In the genomic region with DNA sequence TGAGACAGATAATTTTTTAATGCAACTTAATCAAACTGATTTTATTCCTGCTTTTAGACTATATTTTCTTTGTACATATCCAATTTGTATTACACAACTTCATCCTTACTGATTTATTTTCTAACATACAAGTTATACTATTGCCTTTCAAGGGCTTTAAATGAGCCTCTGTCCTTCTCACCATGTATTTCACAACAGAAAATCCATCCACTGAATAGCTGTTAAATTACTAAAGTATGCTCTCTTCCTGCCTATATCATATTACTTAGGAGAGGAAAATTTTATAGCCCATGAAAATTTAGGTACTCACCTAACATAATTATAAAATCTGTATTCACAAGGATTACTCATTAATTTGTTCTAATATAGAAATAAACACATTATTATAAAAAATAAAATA, we compare ENCODE assay signal across 20 cellular contexts.
DNase-seq lines count a peak whose midpoint lies in the region; ATAC-seq and TF ChIP-seq lines count a peak whose summit lies in the region.
"Had no signal": no experiment of that assay in that cellular context is flagged by ENCODE, and none has a peak within 500 bp of the region (broad histone marks: within the 10 kb centered on the region; RNA-seq: fewer than 3 reads in every experiment).

No MANE protein-coding gene starts in this region.

- H3K27me3 ChIP-seq in A673 (replicated peaks; ENCODE audit: insufficient read depth, low read depth, low read length, poor library complexity) (no peaks in the 10 kb centered on the region), PC-3 (ENCODE audit: low read length) (no peaks in the 10 kb centered on the region), GM23338 (ENCODE audit: insufficient read depth) (no peaks in the 10 kb centered on the region)

- H3K79me2 ChIP-seq in PC-3 (ENCODE audit: low read length): no peaks in the 10 kb centered on the region
- H3K79me2 ChIP-seq in GM23338 (replicated peaks; ENCODE audit: insufficient read depth): no peaks in the 10 kb centered on the region

- no peaks in the 10 kb centered on the region for H3K9me3 Mint-ChIP-seq in GM23338

- ATAC-seq in PC-3: peak; percentile 58
- no peak for ATAC-seq in HG03457 (IDR thresholded peaks at IDR 0.05; ENCODE audit: unreplicated experiment)
- ATAC-seq in GM23338: no peak
- ATAC-seq: HCT116, K562 had no signal

- no peak overlapping the region for H3K9ac ChIP-seq in PC-3 (ENCODE audit: low read length)

- H3K4me1 Mint-ChIP-seq in GM23338: peaks cover 14% of the 10 kb centered on the region; the same call in 2 of the 3 replicates
- H3K4me1 Mint-ChIP-seq: CD4-positive, CD25-positive, alpha-beta regulatory T cell had no signal

- peak; percentile 44 for DNase-seq in A673 (ENCODE audit: low spot score)
- DNase-seq in HCEC 1CT: peak; percentile 35
- no peak for DNase-seq in PC-3
- peak; percentile 52 for DNase-seq in fibroblast of peridontal ligament (ENCODE audit: extremely low read depth)
- DNase-seq in middle frontal gyrus (ENCODE audit: extremely low spot score, low spot score): no peak
- no peak for DNase-seq in GM23338 (ENCODE audit: low spot score)
- DNase-seq: CD4-positive, CD25-positive, alpha-beta regulatory T cell; COR-L47; DMS 273 treated with DMSO at 0.1 percent for 48 hours; DMS79 treated with DMSO at 0.1 percent for 48 hours; MM.1S; NCI-H1048; NCI-H1436 treated with DMSO at 0.1 percent for 48 hours; NCI-H1930; NCI-H446 treated with DMSO at 0.1 percent for 48 hours; NCI-H82; Right ventricle myocardium superior had no signal

- H2AFZ ChIP-seq in PC-3 (ENCODE audit: low read length): no peak overlapping the region
- no peak overlapping the region for H2AFZ ChIP-seq in GM23338

- no peaks in the 10 kb centered on the region; the same call in 2 of the 3 replicates for H3K36me3 Mint-ChIP-seq in GM23338 (ENCODE audit: low read depth)
- H3K36me3 Mint-ChIP-seq: CD4-positive, CD25-positive, alpha-beta regulatory T cell had no signal

- H3K4me1 ChIP-seq in A673 (ENCODE audit: insufficient read depth, low read length, poor library complexity, severe bottlenecking) (peaks cover 9% of the 10 kb centered on the region), PC-3 (ENCODE audit: insufficient read depth, low read length) (peaks cover 14% of the 10 kb centered on the region), GM23338 (ENCODE audit: insufficient read depth) (peaks cover 22% of the 10 kb centered on the region)

- no peaks in the 10 kb centered on the region for H3K27me3 Mint-ChIP-seq in GM23338 (ENCODE audit: insufficient read depth, low read depth, poor library complexity)
- H3K27me3 Mint-ChIP-seq: CD4-positive, CD25-positive, alpha-beta regulatory T cell had no signal

- no peak for TF ChIP-seq CTCF in A673 (conservative IDR thresholded peaks at IDR 0.05; ENCODE audit: low read depth, low read length)
- no peak for TF ChIP-seq CTCF in PC-3 (conservative IDR thresholded peaks at IDR 0.05; ENCODE audit: low read depth, low read length)
- TF ChIP-seq CTCF in GM23338 (conservative IDR thresholded peaks at IDR 0.05; ENCODE audit: low read depth in 2 of 2): no peak

- H3K27ac ChIP-seq in A673 (ENCODE audit: low read depth, low read length, poor library complexity, severe bottlenecking): no peak overlapping the region
- H3K27ac ChIP-seq in PC-3 (ENCODE audit: low read length): no peak overlapping the region
- H3K27ac ChIP-seq in GM23338 (ENCODE audit: low read depth): no peak overlapping the region

- H3K36me3 ChIP-seq in A673 (ENCODE audit: insufficient read depth, low read length, poor library complexity, severe bottlenecking) (no peaks in the 10 kb centered on the region), PC-3 (ENCODE audit: low read depth, low read length) (no peaks in the 10 kb centered on the region), GM23338 (ENCODE audit: insufficient read depth) (no peaks in the 10 kb centered on the region)

- POLR2A ChIA-PET in A673 (lab: Charles Lee; ENCODE audit: low non-redundant PET): interaction anchor here (0.5 kb wide), 1 partner anchor 225 kb away, joined by 3 read pairs; no protein-coding TSS in a partner anchor
- POLR2A ChIA-PET in PC-3 (lab: Charles Lee; ENCODE audit: unreplicated experiment): no interaction called here

- no peak overlapping the region for H3K4me3 ChIP-seq in A673 (ENCODE audit: low read depth, low read length, poor library complexity, severe bottlenecking)
- no peak overlapping the region for H3K4me3 ChIP-seq in PC-3 (ENCODE audit: low read length)
- no peak overlapping the region for H3K4me3 ChIP-seq in GM23338
- H3K4me3 ChIP-seq: K562 had no signal

- BruUV-seq in A673 (replicated peaks; lab: Mats Ljungman, UMichigan) (no TSS peak), PC-3 (replicated peaks; lab: Mats Ljungman, UMichigan) (no TSS peak)

- no peaks in the 10 kb centered on the region for H3K9me3 ChIP-seq in A673 (ENCODE audit: low read depth, low read length, poor library complexity, severe bottlenecking)
- H3K9me3 ChIP-seq in PC-3 (ENCODE audit: low read length): no peaks in the 10 kb centered on the region

- H3K4me2 ChIP-seq in PC-3 (ENCODE audit: low read length) (no peak overlapping the region), GM23338 (no peak overlapping the region)

- CTCF ChIA-PET in A673 (lab: Charles Lee): no interaction called here
- CTCF ChIA-PET in PC-3 (lab: Charles Lee): no interaction called here

- H4K20me1 ChIP-seq in PC-3 (ENCODE audit: low read length) (no peaks in the 10 kb centered on the region), GM23338 (replicated peaks; ENCODE audit: insufficient read depth) (no peaks in the 10 kb centered on the region)

- H3K4me3 Mint-ChIP-seq in GM23338: no peak overlapping the region
- H3K4me3 Mint-ChIP-seq: CD4-positive, CD25-positive, alpha-beta regulatory T cell had no signal

- H3K9me2 ChIP-seq in PC-3 (replicated peaks; ENCODE audit: low read length): no peaks in the 10 kb centered on the region; the same call in none of the 2 replicates
- H3K9me2 ChIP-seq in GM23338 (ENCODE audit: insufficient read depth): no peaks in the 10 kb centered on the region

- H3F3A ChIP-seq in PC-3 (ENCODE audit: low read length, unreplicated experiment) (peaks cover under 1% of the 10 kb centered on the region), GM23338 (replicated peaks; ENCODE audit: low read depth) (no peaks in the 10 kb centered on the region)

- intact Hi-C loops in A673 (cut with micrococcal nuclease; ENCODE audit: unreplicated experiment) (no loop called here), PC-3 (cut with micrococcal nuclease) (loop anchor here (10.0 kb wide), 1 partner anchor 51 kb away; no protein-coding TSS in a partner anchor)

- no peak overlapping the region for H3K27ac Mint-ChIP-seq in GM23338
- H3K27ac Mint-ChIP-seq: CD4-positive, CD25-positive, alpha-beta regulatory T cell had no signal

TF ChIP-seq in GM23338, 12 proteins besides CTCF, POLR2A, EP300 and RAD21 (continues in another document):
- no peak for TF ChIP-seq NANOG (IDR thresholded peaks at IDR 0.05; ENCODE audit: borderline replicate concordance)
- no peak for TF ChIP-seq STAT1 (IDR thresholded peaks at IDR 0.05; ENCODE audit: unreplicated experiment)

Comparison
In these comparisons a context has a peak if more than half of its experiments do, and no peak if none do; other contexts are left out.
1. DNase-seq: peak in A673 (single experiment), HCEC 1CT (single experiment) and fibroblast of peridontal ligament (single experiment); none in PC-3 (single experiment), middle frontal gyrus (single experiment) and GM23338 (single experiment).